25 cellular contexts compared by ENCODE assay signal in genomic region chr20:58743076-58743566, GRCh38.
"Had no signal": no experiment of that assay in that cellular context is flagged by ENCODE, and none has a peak within 500 bp of the region (broad histone marks: within the 10 kb centered on the region; RNA-seq: fewer than 3 reads in every experiment).

No MANE protein-coding gene starts in this region.

- H3K36me3 Mint-ChIP-seq: activated naive CD8-positive, alpha-beta T cell; naive thymus-derived CD4-positive, alpha-beta T cell; stimulated activated naive B cell treated with anti-CD40 and anti-IgM and Interleukin-4, amounts not matched to agents 10 μg/mL and 1 μg/mL and 100 μg/mL, for 72 hours had no signal

- H3K27ac Mint-ChIP-seq: activated naive CD8-positive, alpha-beta T cell; activated T-helper 2 cell treated with anti-CD3 and anti-CD28 coated beads, Interferon-gamma antibody, Interleukin-2, Interleukin-4, amounts not matched to agents 10 μg/mL and 5 μg/mL and 100 μg/mL, durations not matched to agents 14 hours and 24 hours and 36 hours; naive thymus-derived CD4-positive, alpha-beta T cell; stimulated activated naive B cell treated with anti-CD40 and anti-IgM and Interleukin-4, amounts not matched to agents 10 μg/mL and 1 μg/mL and 100 μg/mL, for 72 hours had no signal

- H3K36me3 ChIP-seq: adrenal gland, ascending aorta, brain microvascular endothelial cell, heart right ventricle, left lung, neutrophil, pancreas, sigmoid colon had no signal

- H3K9me3 Mint-ChIP-seq: activated T-cell treated with anti-CD3 and anti-CD28 coated beads, Interleukin-2, amount 50 U/mL, for 4 hours; activated T-helper 2 cell treated with anti-CD3 and anti-CD28 coated beads, Interferon-gamma antibody, Interleukin-2, Interleukin-4, amounts not matched to agents 10 μg/mL and 5 μg/mL and 100 μg/mL, durations not matched to agents 14 hours and 24 hours and 36 hours; stimulated activated naive B cell treated with anti-CD40 and anti-IgM and Interleukin-4, amounts not matched to agents 10 μg/mL and 1 μg/mL and 100 μg/mL, for 72 hours had no signal

- DNase-seq: activated CD4-positive, alpha-beta T cell treated with anti-CD3 and anti-CD28 coated beads, Interleukin-2, amount 50 U/mL, for 4 hours; activated CD8-positive, alpha-beta memory T cell treated with anti-CD3 and anti-CD28 coated beads, Interleukin-2, amount 50 U/mL, for 48 hours; activated naive CD4-positive, alpha-beta T cell; activated T-cell treated with anti-CD3 and anti-CD28 coated beads, Interleukin-2, amount 50 U/mL, for 4 hours; adrenal gland; brain microvascular endothelial cell; central memory CD4-positive, alpha-beta T cell; heart right ventricle; kidney; left lung; naive thymus-derived CD4-positive, alpha-beta T cell; sigmoid colon; stimulated activated CD4-positive, alpha-beta T cell treated with anti-CD3 and anti-CD28 coated beads, Interleukin-2, amount 100 ng/mL, for 48 hours; stimulated activated CD8-positive, alpha-beta memory T cell treated with anti-CD3 and anti-CD28 coated beads, Interleukin-4, amount 100 ng/mL, for 48 hours; stimulated activated naive B cell treated with anti-CD40 and anti-IgM and Interleukin-4, amounts not matched to agents 10 μg/mL and 1 μg/mL and 100 μg/mL, for 72 hours; T-helper 1 cell; testis; trophoblast cell had no signal

- H3K4me1 Mint-ChIP-seq: naive thymus-derived CD4-positive, alpha-beta T cell; stimulated activated naive B cell treated with anti-CD40 and anti-IgM and Interleukin-4, amounts not matched to agents 10 μg/mL and 1 μg/mL and 100 μg/mL, for 72 hours had no signal

- H3K27me3 ChIP-seq: adrenal gland, ascending aorta, brain microvascular endothelial cell, pancreas, testis had no signal

- H3K4me3 Mint-ChIP-seq: activated naive CD8-positive, alpha-beta T cell; activated T-cell treated with anti-CD3 and anti-CD28 coated beads, Interleukin-2, amount 50 U/mL, for 4 hours; naive thymus-derived CD4-positive, alpha-beta T cell; stimulated activated naive B cell treated with anti-CD40 and anti-IgM and Interleukin-4, amounts not matched to agents 10 μg/mL and 1 μg/mL and 100 μg/mL, for 72 hours had no signal

- H3K4me1 ChIP-seq: adrenal gland, ascending aorta, left lung, pancreas, testis had no signal

- H3K9me3 ChIP-seq: ascending aorta, left lung, neutrophil, pancreas, sigmoid colon, testis had no signal

- H3K4me3 ChIP-seq: adrenal gland, ascending aorta, heart right ventricle, left lung, lung, pancreas, sigmoid colon, smooth muscle cell, testis had no signal

- H3K27ac ChIP-seq: adrenal gland, ascending aorta, brain microvascular endothelial cell, heart right ventricle, left lung, neutrophil, pancreas, sigmoid colon, testis had no signal

- ATAC-seq: activated T-cell treated with anti-CD3 and anti-CD28 coated beads, Interleukin-2, amount 50 U/mL, for 4 hours; heart right ventricle; left lung; naive thymus-derived CD4-positive, alpha-beta T cell; pancreas; stimulated activated naive B cell treated with anti-CD40 and anti-IgM and Interleukin-4, amounts not matched to agents 10 μg/mL and 1 μg/mL and 100 μg/mL, for 72 hours had no signal
